ENCODE assay signal across 20 cellular contexts in genomic region chr11:71184421-71185210, GRCh38.
DNase-seq lines count a peak whose midpoint lies in the region; ATAC-seq and TF ChIP-seq lines count a peak whose summit lies in the region.
"Had no signal": no experiment of that assay in that cellular context is flagged by ENCODE, and none has a peak within 500 bp of the region (broad histone marks: within the 10 kb centered on the region; RNA-seq: fewer than 3 reads in every experiment).

No MANE protein-coding gene starts in this region.

- H3K18ac ChIP-seq in neuronal stem cell (ENCODE audit: low read length): peak overlapping the region; percentile 48

- no peaks in the 10 kb centered on the region for H3K9me3 ChIP-seq in neuronal stem cell (replicated peaks in 1 of 2; ENCODE audit: control insufficient read depth in 2 of 2, insufficient read depth in 1 of 2, low read depth in 1 of 2, low read length in 2 of 2)
- no peaks in the 10 kb centered on the region for H3K9me3 ChIP-seq in suprapubic skin
- H3K9me3 ChIP-seq: MG63, SK-N-SH had no signal

- no peak overlapping the region for H2BK5ac ChIP-seq in neuronal stem cell (ENCODE audit: low read length)

- ATAC-seq in activated CD8-positive, alpha-beta memory T cell treated with anti-CD3 and anti-CD28 coated beads, Interleukin-2, amount 10 ng/mL, durations not matched to agents 7 days and 5 days: no peak
- no peak for ATAC-seq in foreskin keratinocyte

- no peak overlapping the region for H3K14ac ChIP-seq in neuronal stem cell (ENCODE audit: low read length)

- H2AK5ac ChIP-seq in neuronal stem cell (ENCODE audit: low read depth, low read length): no peak overlapping the region

- no peak overlapping the region for H3K4ac ChIP-seq in neuronal stem cell (ENCODE audit: low read length)

- H2BK120ac ChIP-seq in neuronal stem cell (ENCODE audit: low read depth, low read length): no peak overlapping the region

- DNase-seq in activated effector memory CD4-positive, alpha-beta T cell treated with anti-CD3 and anti-CD28 coated beads, Interleukin-2, amount 50 U/mL, for 16 hours: peak; percentile 21
- DNase-seq in activated effector memory CD4-positive, alpha-beta T cell treated with Interleukin-2 at 50 U/mL for 16 hours: no peak
- DNase-seq in chondrocyte (ENCODE audit: low spot score) (peak; percentile 74), neuronal stem cell (ENCODE audit: low spot score) (no peak), suprapubic skin (ENCODE audit: low spot score in 2 of 2) (peak; percentile 16 to 58), SKM-1 (lab: John Stamatoyannopoulos, UW; ENCODE audit: unreplicated experiment) (no peak), foreskin keratinocyte (no peak)
- DNase-seq in activated CD8-positive, alpha-beta memory T cell treated with anti-CD3 and anti-CD28 coated beads, Interleukin-2, amount 10 ng/mL, durations not matched to agents 7 days and 5 days: no peak
- DNase-seq: Calu3; CD8-positive, alpha-beta memory T cell; GF-D8; KBM-7; MG63; NCI-H2029 treated with DMSO at 0.1 percent for 48 hours; NCI-H226; OCI-M1; SK-N-SH had no signal

- H3K4me1 ChIP-seq in neuronal stem cell (ENCODE audit: control insufficient read depth in 2 of 2, insufficient read depth in 1 of 2, low read depth in 1 of 2, low read length in 2 of 2) (no peaks in the 10 kb centered on the region), suprapubic skin (no peaks in the 10 kb centered on the region), foreskin keratinocyte (no peaks in the 10 kb centered on the region)

- no peaks in the 10 kb centered on the region for H3K79me1 ChIP-seq in neuronal stem cell (ENCODE audit: low read depth, low read length)

- H3K27me3 Mint-ChIP-seq in chondrocyte (ENCODE audit: low read depth): peaks cover 47% of the 10 kb centered on the region
- H3K27me3 Mint-ChIP-seq in activated CD8-positive, alpha-beta memory T cell treated with anti-CD3 and anti-CD28 coated beads, Interleukin-2, amount 10 ng/mL, durations not matched to agents 7 days and 5 days: peaks cover 7% of the 10 kb centered on the region

- H3K27ac Mint-ChIP-seq in chondrocyte (ENCODE audit: unreplicated experiment): no peak overlapping the region
- H3K27ac Mint-ChIP-seq in activated CD8-positive, alpha-beta memory T cell treated with anti-CD3 and anti-CD28 coated beads, Interleukin-2, amount 10 ng/mL, durations not matched to agents 7 days and 5 days: no peak overlapping the region
- H3K27ac Mint-ChIP-seq: B cell; CD8-positive, alpha-beta memory T cell had no signal

- no peaks in the 10 kb centered on the region for H3K4me1 Mint-ChIP-seq in chondrocyte (ENCODE audit: low read depth)
- no peaks in the 10 kb centered on the region for H3K4me1 Mint-ChIP-seq in activated CD8-positive, alpha-beta memory T cell treated with anti-CD3 and anti-CD28 coated beads, Interleukin-2, amount 10 ng/mL, durations not matched to agents 7 days and 5 days
- H3K4me1 Mint-ChIP-seq: B cell; CD8-positive, alpha-beta memory T cell had no signal

- H3K9me3 Mint-ChIP-seq in chondrocyte (ENCODE audit: low read depth): no peaks in the 10 kb centered on the region
- H3K9me3 Mint-ChIP-seq in activated CD8-positive, alpha-beta memory T cell treated with anti-CD3 and anti-CD28 coated beads, Interleukin-2, amount 10 ng/mL, durations not matched to agents 7 days and 5 days (ENCODE audit: low read depth): no peaks in the 10 kb centered on the region
- H3K9me3 Mint-ChIP-seq: CD8-positive, alpha-beta memory T cell had no signal

- no peak overlapping the region for H3K4me2 ChIP-seq in neuronal stem cell (ENCODE audit: insufficient read depth, low read length, poor library complexity, severe bottlenecking)
- H3K4me2 ChIP-seq: SK-N-SH had no signal

- no peak overlapping the region for H3K9ac ChIP-seq in neuronal stem cell (ENCODE audit: low read depth, low read length, poor library complexity)
- H3K9ac ChIP-seq: SK-N-SH had no signal

- H3K4me3 Mint-ChIP-seq in chondrocyte (ENCODE audit: unreplicated experiment): no peak overlapping the region
- no peak overlapping the region for H3K4me3 Mint-ChIP-seq in activated CD8-positive, alpha-beta memory T cell treated with anti-CD3 and anti-CD28 coated beads, Interleukin-2, amount 10 ng/mL, durations not matched to agents 7 days and 5 days
- H3K4me3 Mint-ChIP-seq: B cell; CD8-positive, alpha-beta memory T cell had no signal

- H3K36me3 Mint-ChIP-seq in chondrocyte (ENCODE audit: low read depth): no peaks in the 10 kb centered on the region
- H3K36me3 Mint-ChIP-seq in activated CD8-positive, alpha-beta memory T cell treated with anti-CD3 and anti-CD28 coated beads, Interleukin-2, amount 10 ng/mL, durations not matched to agents 7 days and 5 days: no peaks in the 10 kb centered on the region
- H3K36me3 Mint-ChIP-seq: CD8-positive, alpha-beta memory T cell had no signal

- no peak overlapping the region for H2BK15ac ChIP-seq in neuronal stem cell (ENCODE audit: low read length)

- TF ChIP-seq CTCF in chondrocyte (IDR thresholded peaks at IDR 0.05) (no peak), suprapubic skin (IDR thresholded peaks at IDR 0.05) (no peak), foreskin keratinocyte (conservative IDR thresholded peaks at IDR 0.05) (no peak)

- TF ChIP-seq EP300 in suprapubic skin (IDR thresholded peaks at IDR 0.05): no peak

- H3K27me3 ChIP-seq in neuronal stem cell (ENCODE audit: control insufficient read depth in 3 of 3, insufficient read depth in 3 of 3, low read depth in 1 of 3, low read length in 3 of 3): peaks cover 0 to 3% (median 0%) of the 10 kb centered on the region in 3 experiments
- H3K27me3 ChIP-seq in suprapubic skin: peaks cover 7% of the 10 kb centered on the region
- H3K27me3 ChIP-seq in foreskin keratinocyte: no peaks in the 10 kb centered on the region
- H3K27me3 ChIP-seq: MG63 had no signal

- H3K4me3 ChIP-seq in neuronal stem cell (ENCODE audit: low read length in 2 of 2) (no peak overlapping the region), suprapubic skin (no peak overlapping the region)
- H3K4me3 ChIP-seq: MG63 had no signal

- no peak overlapping the region for H2AFZ ChIP-seq in neuronal stem cell (ENCODE audit: low read length)

- TF ChIP-seq POLR2A in suprapubic skin (IDR thresholded peaks at IDR 0.05): no peak

- WGBS in neuronal stem cell (ENCODE audit: extremely low coverage in 2 of 2, insufficient read length in 2 of 2, insufficient replicate concordance in 1 of 2), 2 donors: no CpG with 5 or more reads among the region's 12 CpGs
- WGBS in suprapubic skin: 80% methylated on average over 10 of the region's 12 CpGs

- H3K23ac ChIP-seq in neuronal stem cell (ENCODE audit: low read depth, low read length, poor library complexity): peak overlapping the region; percentile 61

- no peak overlapping the region for H2BK12ac ChIP-seq in neuronal stem cell (ENCODE audit: low read length)

- H3K36me3 ChIP-seq in neuronal stem cell (replicated peaks in 1 of 2; ENCODE audit: control insufficient read depth in 2 of 2, insufficient read depth in 2 of 2, low read length in 2 of 2) (no peaks in the 10 kb centered on the region), suprapubic skin (no peaks in the 10 kb centered on the region)
- H3K36me3 ChIP-seq: MG63 had no signal

- H3K27ac ChIP-seq in neuronal stem cell (replicated peaks; ENCODE audit: low read length): no peak overlapping the region
- no peak overlapping the region for H3K27ac ChIP-seq in suprapubic skin
- H3K27ac ChIP-seq in foreskin keratinocyte: no peak overlapping the region
- H3K27ac ChIP-seq: 22Rv1, C4-2B had no signal

- H4K8ac ChIP-seq in neuronal stem cell (ENCODE audit: low read depth, low read length): no peak overlapping the region

- CTCF ChIA-PET in activated CD8-positive, alpha-beta memory T cell treated with anti-CD3 and anti-CD28 coated beads, Interleukin-2, amount 10 ng/mL, durations not matched to agents 7 days and 5 days (lab: Charles Lee): interaction anchor here (0.6 kb wide), 1 partner anchor 22 kb away, joined by 3 read pairs; no protein-coding TSS in a partner anchor

- H4K91ac ChIP-seq in neuronal stem cell (ENCODE audit: low read depth, low read length, poor library complexity): no peak overlapping the region

Comparison
In these comparisons a context has a peak if more than half of its experiments do, and no peak if none do; other contexts are left out.
1. DNase-seq: peak in activated effector memory CD4-positive, alpha-beta T cell treated with anti-CD3 and anti-CD28 coated beads, Interleukin-2, amount 50 U/mL, for 16 hours (single experiment), chondrocyte (single experiment) and suprapubic skin (2 of 2); none in activated effector memory CD4-positive, alpha-beta T cell treated with Interleukin-2 at 50 U/mL for 16 hours (single experiment), neuronal stem cell (single experiment), SKM-1 (single experiment), activated CD8-positive, alpha-beta memory T cell treated with anti-CD3 and anti-CD28 coated beads, Interleukin-2, amount 10 ng/mL, durations not matched to agents 7 days and 5 days (single experiment) and foreskin keratinocyte (0 of 2).